In the genomic region with DNA sequence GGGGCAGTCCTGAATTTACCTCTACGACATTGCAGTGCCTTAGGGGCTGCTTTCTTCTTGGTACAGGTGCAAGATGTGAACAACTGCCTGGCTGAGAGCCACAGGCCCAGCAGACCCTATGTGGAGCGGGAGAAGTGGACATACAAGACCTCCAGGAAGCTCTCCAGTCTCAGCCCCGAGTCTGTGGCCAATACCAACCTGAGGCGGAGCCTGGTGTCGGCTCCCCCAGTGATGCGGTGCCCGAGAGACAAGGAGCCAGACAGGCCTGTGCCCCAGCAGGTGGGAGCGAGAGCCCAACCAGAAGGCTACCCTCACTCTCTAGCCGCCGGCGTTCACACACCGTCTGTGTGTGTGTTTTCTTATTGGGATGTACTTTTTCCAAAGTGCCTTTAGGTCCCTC, we compare ENCODE assay signal across 17 cellular contexts. TPM values are rescaled to one million over a fixed set of nuclear protein-coding genes. Genes with fewer than 3 reads are reported as not detected.
DNase-seq lines count a peak whose midpoint lies in the region; TF ChIP-seq lines count a peak whose summit lies in the region.
"Had no signal": no experiment of that assay in that cellular context is flagged by ENCODE, and none has a peak within 500 bp of the region (broad histone marks: within the 10 kb centered on the region; RNA-seq: fewer than 3 reads in every experiment).

No MANE protein-coding gene starts in this region.

- H3K9me3 ChIP-seq in HEK293 (ENCODE audit: control insufficient read depth, insufficient read depth, low read depth, low read length) (no peaks in the 10 kb centered on the region), endodermal cell (ENCODE audit: control insufficient read depth, low read length) (peaks cover 24% of the 10 kb centered on the region), neuronal stem cell (replicated peaks in 1 of 2; ENCODE audit: control insufficient read depth in 2 of 2, insufficient read depth in 1 of 2, low read depth in 1 of 2, low read length in 2 of 2) (peaks cover 0 to 4% of the 10 kb centered on the region in 2 donors), vagina (peaks cover 9% of the 10 kb centered on the region)

- H2BK15ac ChIP-seq in neuronal stem cell (ENCODE audit: low read length) = no peak overlapping the region

- H3K14ac ChIP-seq in neuronal stem cell (ENCODE audit: low read length) = peak overlapping the region; percentile 47

- TF ChIP-seq POLR2A in vagina (IDR thresholded peaks at IDR 0.05) = no peak

- H2BK12ac ChIP-seq in neuronal stem cell (ENCODE audit: low read length) = peak overlapping the region; percentile 27

- H3K4me3 ChIP-seq in HEK293 (ENCODE audit: low read depth, low read length) = no peak overlapping the region
- H3K4me3 ChIP-seq in endodermal cell (ENCODE audit: low read length) = no peak overlapping the region
- no peak overlapping the region for H3K4me3 ChIP-seq in neuronal stem cell (ENCODE audit: low read length in 2 of 2)
- H3K4me3 ChIP-seq in vagina = no peak overlapping the region
- H3K4me3 ChIP-seq: SK-N-MC had no signal

- CTCF ChIA-PET in HEK293 (lab: Yijun Ruan, JAX) = no interaction called here

- no peak overlapping the region for H3K9ac ChIP-seq in endodermal cell (ENCODE audit: extremely low read depth, low read length, poor library complexity, severe bottlenecking)
- H3K9ac ChIP-seq in neuronal stem cell (ENCODE audit: low read depth, low read length, poor library complexity) = no peak overlapping the region

- intact Hi-C loops in vagina (cut with DNase I) = no loop called here

- H3K27me3 ChIP-seq in endodermal cell (ENCODE audit: control insufficient read depth, insufficient read depth, low read length, poor library complexity, severe bottlenecking) (no peaks in the 10 kb centered on the region), neuronal stem cell (ENCODE audit: control insufficient read depth in 3 of 3, insufficient read depth in 3 of 3, low read depth in 1 of 3, low read length in 3 of 3) (peaks cover 0 to 8% (median 0%) of the 10 kb centered on the region in 3 experiments), vagina (no peaks in the 10 kb centered on the region)

- H3K4ac ChIP-seq in neuronal stem cell (ENCODE audit: low read length) = no peak overlapping the region

- H3K27ac ChIP-seq in HEK293 (ENCODE audit: extremely low read depth, low read depth, low read length) = no peak overlapping the region
- H3K27ac ChIP-seq in endodermal cell (ENCODE audit: low read depth, low read length) = no peak overlapping the region
- H3K27ac ChIP-seq in neuronal stem cell (replicated peaks; ENCODE audit: low read length) = no peak overlapping the region
- no peak overlapping the region for H3K27ac ChIP-seq in vagina
- H3K27ac ChIP-seq: SK-N-MC had no signal

- peaks cover 28% of the 10 kb centered on the region for H3K9me3 Mint-ChIP-seq in endodermal cell
- H3K9me3 Mint-ChIP-seq in immature natural killer cell = peaks cover 4 to 25% (median 10%) of the 10 kb centered on the region in 6 donors

- WGBS in endodermal cell (ENCODE audit: insufficient coverage in 1 of 2, insufficient read length in 1 of 2), 2 experiments = 90 to 96% methylated on average over 8 to 12 of the region's 12 CpGs
- no CpG with 5 or more reads among the region's 12 CpGs for WGBS in neuronal stem cell (ENCODE audit: extremely low coverage in 2 of 2, insufficient read length in 2 of 2, insufficient replicate concordance in 1 of 2), 2 donors

- H3K27ac Mint-ChIP-seq in endodermal cell (no peak overlapping the region), immature natural killer cell (no peak overlapping the region)
- H3K27ac Mint-ChIP-seq: B cell; CD4-positive, CD25-positive, alpha-beta regulatory T cell had no signal

- TF ChIP-seq CTCF in HEK293 (tag by site-specific recombination; IDR thresholded peaks at IDR 0.05) (no peak), endodermal cell (conservative IDR thresholded peaks at IDR 0.05) (no peak), vagina (IDR thresholded peaks at IDR 0.05) (no peak)

- H4K91ac ChIP-seq in neuronal stem cell (ENCODE audit: low read depth, low read length, poor library complexity) = no peak overlapping the region

- H3K79me1 ChIP-seq in neuronal stem cell (ENCODE audit: low read depth, low read length) = no peaks in the 10 kb centered on the region

- H3K4me1 ChIP-seq in HEK293 (ENCODE audit: control insufficient read depth, insufficient read depth, low read length) (no peaks in the 10 kb centered on the region), endodermal cell (ENCODE audit: control insufficient read depth, insufficient read depth, low read length) (no peaks in the 10 kb centered on the region), neuronal stem cell (ENCODE audit: control insufficient read depth in 2 of 2, insufficient read depth in 1 of 2, low read depth in 1 of 2, low read length in 2 of 2) (no peaks in the 10 kb centered on the region), vagina (no peaks in the 10 kb centered on the region)

- H3K27me3 Mint-ChIP-seq in endodermal cell (ENCODE audit: insufficient read depth) (no peaks in the 10 kb centered on the region), immature natural killer cell (ENCODE audit: low read depth in 3 of 3) (peaks cover 0 to 1% (median 0%) of the 10 kb centered on the region in 3 donors)
- H3K27me3 Mint-ChIP-seq: B cell; CD4-positive, CD25-positive, alpha-beta regulatory T cell had no signal

- no peak overlapping the region for H2BK5ac ChIP-seq in neuronal stem cell (ENCODE audit: low read length)

- no peak overlapping the region for H2BK120ac ChIP-seq in neuronal stem cell (ENCODE audit: low read depth, low read length)

- no peak overlapping the region for H3K4me3 Mint-ChIP-seq in endodermal cell
- H3K4me3 Mint-ChIP-seq in immature natural killer cell = no peak overlapping the region
- H3K4me3 Mint-ChIP-seq: B cell; CD4-positive, CD25-positive, alpha-beta regulatory T cell had no signal

- H3K36me3 ChIP-seq in HEK293 (ENCODE audit: control insufficient read depth in 2 of 2, insufficient read depth in 1 of 2, low read length in 2 of 2) (no peaks in the 10 kb centered on the region), endodermal cell (ENCODE audit: control insufficient read depth, insufficient read depth, low read length) (no peaks in the 10 kb centered on the region), neuronal stem cell (replicated peaks in 1 of 2; ENCODE audit: control insufficient read depth in 2 of 2, insufficient read depth in 2 of 2, low read length in 2 of 2) (no peaks in the 10 kb centered on the region), vagina (no peaks in the 10 kb centered on the region)

- H2AFZ ChIP-seq in neuronal stem cell (ENCODE audit: low read length) = no peak overlapping the region

- H3K36me3 Mint-ChIP-seq in endodermal cell (ENCODE audit: low read depth) (peaks cover 19% of the 10 kb centered on the region), immature natural killer cell (peaks cover 14 to 34% (median 20%) of the 10 kb centered on the region in 3 donors)

- DNase-seq in endodermal cell (peak; percentile 47), neuronal stem cell (ENCODE audit: low spot score) (no peak), vagina (ENCODE audit: extremely low spot score in 2 of 2) (peak; percentile 80 to 84), immature natural killer cell (no peak), NCI-H774 (lab: John Stamatoyannopoulos, UW) (no peak)
- DNase-seq in activated T-cell treated with anti-CD3 and anti-CD28 coated beads, Interleukin-2, amount 50 U/mL, for 1 hour = no peak
- DNase-seq: Calu3; CD4-positive, CD25-positive, alpha-beta regulatory T cell; DMS53; KG1; NCI-H1436; NCI-H2029 treated with DMSO at 0.1 percent for 48 hours; NCI-H82 had no signal

- no peak overlapping the region for H3K4me2 ChIP-seq in neuronal stem cell (ENCODE audit: insufficient read depth, low read length, poor library complexity, severe bottlenecking)

- H3K4me1 Mint-ChIP-seq in endodermal cell (no peaks in the 10 kb centered on the region), immature natural killer cell (no peaks in the 10 kb centered on the region)
- H3K4me1 Mint-ChIP-seq: B cell had no signal

- no peak overlapping the region for H4K8ac ChIP-seq in neuronal stem cell (ENCODE audit: low read depth, low read length)

- H2AK5ac ChIP-seq in neuronal stem cell (ENCODE audit: low read depth, low read length) = no peak overlapping the region

- H3K23ac ChIP-seq in neuronal stem cell (ENCODE audit: low read depth, low read length, poor library complexity) = peak overlapping the region; percentile 45

- POLR2A ChIA-PET in HEK293 (lab: Yijun Ruan, JAX) = interaction anchor here (0.6 kb wide), 1 partner anchor 14 kb away, joined by 6 read pairs; no protein-coding TSS in a partner anchor

- no peak overlapping the region for H3K18ac ChIP-seq in neuronal stem cell (ENCODE audit: low read length)

TF ChIP-seq in HEK293, 187 proteins besides CTCF, POLR2A, EP300 and RAD21:
- TF ChIP-seq ZNF610 (tag by site-specific recombination; IDR thresholded peaks at IDR 0.05; ENCODE audit: borderline replicate concordance) (no peak), SETDB1 (IDR thresholded peaks at IDR 0.05; ENCODE audit: insufficient read length, low read length) (no peak), ZNF626 (tag by site-specific recombination; IDR thresholded peaks at IDR 0.05) (no peak)
- TF ChIP-seq, protein P1, sequence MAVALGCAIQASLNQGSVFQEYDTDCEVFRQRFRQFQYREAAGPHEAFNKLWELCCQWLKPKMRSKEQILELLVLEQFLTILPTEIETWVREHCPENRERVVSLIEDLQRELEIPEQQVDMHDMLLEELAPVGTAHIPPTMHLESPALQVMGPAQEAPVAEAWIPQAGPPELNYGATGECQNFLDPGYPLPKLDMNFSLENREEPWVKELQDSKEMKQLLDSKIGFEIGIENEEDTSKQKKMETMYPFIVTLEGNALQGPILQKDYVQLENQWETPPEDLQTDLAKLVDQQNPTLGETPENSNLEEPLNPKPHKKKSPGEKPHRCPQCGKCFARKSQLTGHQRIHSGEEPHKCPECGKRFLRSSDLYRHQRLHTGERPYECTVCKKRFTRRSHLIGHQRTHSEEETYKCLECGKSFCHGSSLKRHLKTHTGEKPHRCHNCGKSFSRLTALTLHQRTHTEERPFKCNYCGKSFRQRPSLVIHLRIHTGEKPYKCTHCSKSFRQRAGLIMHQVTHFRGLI (tag by site-specific recombination; IDR thresholded peaks at IDR 0.05) = peak; percentile 26; the same call in 1 of the 2 replicates

RNA-seq across cellular contexts. Expression of a gene that starts 59.6 kb away (rescaled TPM):
- total RNA-seq in endodermal cell = 1 to 10 TPM in 1 of 2 donors, under 1 TPM in 1; 0.44 to 1.0 TPM
- 0.11 TPM for polyA plus RNA-seq in endodermal cell (2013, experiment 1 of 2)
- 0.17 TPM for polyA plus RNA-seq in endodermal cell (2013, experiment 2 of 2)
- 0.03 TPM for polyA plus RNA-seq in neuronal stem cell (2013, experiment 1 of 2)
- 0.06 TPM for polyA plus RNA-seq in neuronal stem cell (2013, experiment 2 of 2)
- not detected for total RNA-seq in vagina
- under 1 TPM in 1 of 3 donors, not detected in 2; 0.20 TPM for polyA plus RNA-seq in immature natural killer cell
- total RNA-seq: NCI-H460 had no signal
- polyA plus RNA-seq: CD4-positive, CD25-positive, alpha-beta regulatory T cell had no signal

Comparison
In these comparisons a context has a peak if more than half of its experiments do, and no peak if none do; other contexts are left out.
1. DNase-seq: peak in endodermal cell (single experiment) and vagina (2 of 2); none in neuronal stem cell (single experiment), immature natural killer cell (0 of 3), activated T-cell treated with anti-CD3 and anti-CD28 coated beads, Interleukin-2, amount 50 U/mL, for 1 hour (single experiment) and NCI-H774 (single experiment).